Comparison of ENCODE assay signal across 1 cellular context in genomic region chr3:50267280-50267913, GRCh38.
TF ChIP-seq lines count a peak whose summit lies in the region.

No MANE protein-coding gene starts in this region.

TF ChIP-seq in HEK293, 187 proteins besides CTCF, POLR2A, EP300 and RAD21 (continued from another document and continues in another):
- TF ChIP-seq ZNF596 (tag by site-specific recombination; IDR thresholded peaks at IDR 0.05), result no peak
- TF ChIP-seq ZFHX2 (tag by site-specific recombination; conservative IDR thresholded peaks at IDR 0.05), result peak; percentile 84
- no peak for TF ChIP-seq TCF7L2 (IDR thresholded peaks at IDR 0.05; ENCODE audit: borderline replicate concordance, low read depth, low read length)
- no peak for TF ChIP-seq ZNF302 (tag by site-specific recombination; IDR thresholded peaks at IDR 0.05; ENCODE audit: low read depth)
- TF ChIP-seq ZNF776 (tag by site-specific recombination; IDR thresholded peaks at IDR 0.05; ENCODE audit: borderline replicate concordance), result no peak
- no peak for TF ChIP-seq ZNF350 (tag by site-specific recombination; IDR thresholded peaks at IDR 0.05)
- TF ChIP-seq, protein P1, sequence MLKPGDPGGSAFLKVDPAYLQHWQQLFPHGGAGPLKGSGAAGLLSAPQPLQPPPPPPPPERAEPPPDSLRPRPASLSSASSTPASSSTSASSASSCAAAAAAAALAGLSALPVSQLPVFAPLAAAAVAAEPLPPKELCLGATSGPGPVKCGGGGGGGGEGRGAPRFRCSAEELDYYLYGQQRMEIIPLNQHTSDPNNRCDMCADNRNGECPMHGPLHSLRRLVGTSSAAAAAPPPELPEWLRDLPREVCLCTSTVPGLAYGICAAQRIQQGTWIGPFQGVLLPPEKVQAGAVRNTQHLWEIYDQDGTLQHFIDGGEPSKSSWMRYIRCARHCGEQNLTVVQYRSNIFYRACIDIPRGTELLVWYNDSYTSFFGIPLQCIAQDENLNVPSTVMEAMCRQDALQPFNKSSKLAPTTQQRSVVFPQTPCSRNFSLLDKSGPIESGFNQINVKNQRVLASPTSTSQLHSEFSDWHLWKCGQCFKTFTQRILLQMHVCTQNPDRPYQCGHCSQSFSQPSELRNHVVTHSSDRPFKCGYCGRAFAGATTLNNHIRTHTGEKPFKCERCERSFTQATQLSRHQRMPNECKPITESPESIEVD (tag by site-specific recombination; IDR thresholded peaks at IDR 0.05), result no peak
- TF ChIP-seq SCRT2 (tag by site-specific recombination; IDR thresholded peaks at IDR 0.05), result peak; percentile 57; the same call in 1 of the 2 replicates
- no peak for TF ChIP-seq ZNF510 (tag by site-specific recombination; IDR thresholded peaks at IDR 0.05; ENCODE audit: insufficient replicate concordance)
- TF ChIP-seq ZNF394 (tag by site-specific recombination; IDR thresholded peaks at IDR 0.05; ENCODE audit: borderline replicate concordance), result no peak
- TF ChIP-seq KLF10 (tag by site-specific recombination; IDR thresholded peaks at IDR 0.05), result no peak
- TF ChIP-seq ZNF266 (tag by site-specific recombination; IDR thresholded peaks at IDR 0.05; ENCODE audit: low read depth), result no peak
- no peak for TF ChIP-seq OSR2 (tag by site-specific recombination; IDR thresholded peaks at IDR 0.05)
- TF ChIP-seq ZIC2 (tag by site-specific recombination; IDR thresholded peaks at IDR 0.05), result peak; percentile 93
- TF ChIP-seq ZNF624 (tag by site-specific recombination; IDR thresholded peaks at IDR 0.05), result no peak
- TF ChIP-seq MYNN (tag by site-specific recombination; IDR thresholded peaks at IDR 0.05; ENCODE audit: borderline replicate concordance), result no peak
- TF ChIP-seq INSM2 (tag by site-specific recombination; IDR thresholded peaks at IDR 0.05), result no peak
- no peak for TF ChIP-seq ZNF514 (tag by site-specific recombination; IDR thresholded peaks at IDR 0.05)
- TF ChIP-seq ZFP69B (tag by site-specific recombination; IDR thresholded peaks at IDR 0.05), result 0 out of 2 replicates have a peak, but pooled peaks have one; percentile 30
- TF ChIP-seq ZFP37 (tag by site-specific recombination; IDR thresholded peaks at IDR 0.05), result no peak
- TF ChIP-seq ZNF791 (tag by site-specific recombination; IDR thresholded peaks at IDR 0.05), result no peak
- TF ChIP-seq, protein P2, sequence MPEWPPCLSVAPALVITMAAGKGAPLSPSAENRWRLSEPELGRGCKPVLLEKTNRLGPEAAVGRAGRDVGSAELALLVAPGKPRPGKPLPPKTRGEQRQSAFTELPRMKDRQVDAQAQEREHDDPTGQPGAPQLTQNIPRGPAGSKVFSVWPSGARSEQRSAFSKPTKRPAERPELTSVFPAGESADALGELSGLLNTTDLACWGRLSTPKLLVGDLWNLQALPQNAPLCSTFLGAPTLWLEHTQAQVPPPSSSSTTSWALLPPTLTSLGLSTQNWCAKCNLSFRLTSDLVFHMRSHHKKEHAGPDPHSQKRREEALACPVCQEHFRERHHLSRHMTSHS (tag by site-specific recombination; IDR thresholded peaks at IDR 0.05), result no peak
- no peak for TF ChIP-seq ZNF184 (tag by site-specific recombination; IDR thresholded peaks at IDR 0.05)
- no peak for TF ChIP-seq ZFP3 (tag by site-specific recombination; IDR thresholded peaks at IDR 0.05; ENCODE audit: low read depth)
- no peak for TF ChIP-seq ZSCAN4 (tag by site-specific recombination; IDR thresholded peaks at IDR 0.05)
- TF ChIP-seq YY1 (tag by site-specific recombination; IDR thresholded peaks at IDR 0.05), result no peak
- no peak for TF ChIP-seq ZNF529 (tag by site-specific recombination; IDR thresholded peaks at IDR 0.05; ENCODE audit: insufficient replicate concordance)
- TF ChIP-seq ZNF777 (tag by site-specific recombination; IDR thresholded peaks at IDR 0.05; ENCODE audit: borderline replicate concordance), result no peak
- no peak for TF ChIP-seq ZNF560 (tag by site-specific recombination; IDR thresholded peaks at IDR 0.05; ENCODE audit: borderline replicate concordance)
- no peak for TF ChIP-seq ZNF416 (tag by site-specific recombination; IDR thresholded peaks at IDR 0.05)
- no peak for TF ChIP-seq KLF16 (tag by site-specific recombination; IDR thresholded peaks at IDR 0.05)
- no peak for TF ChIP-seq ZNF10 (tag by site-specific recombination; IDR thresholded peaks at IDR 0.05)
- no peak for TF ChIP-seq ZNF114 (tag by site-specific recombination; IDR thresholded peaks at IDR 0.05)
- no peak for TF ChIP-seq ZNF248 (tag by site-specific recombination; IDR thresholded peaks at IDR 0.05)
- no peak for TF ChIP-seq ZNF155 (tag by site-specific recombination; IDR thresholded peaks at IDR 0.05)
- TF ChIP-seq HOXD13 (CRISPR knock-in tag; IDR thresholded peaks at IDR 0.05; ENCODE audit: borderline replicate concordance), result no peak
- TF ChIP-seq SETDB1 (IDR thresholded peaks at IDR 0.05; ENCODE audit: insufficient read length, low read length), result no peak
- TF ChIP-seq ZNF645 (tag by site-specific recombination; IDR thresholded peaks at IDR 0.05), result no peak
- TF ChIP-seq, protein P3, sequence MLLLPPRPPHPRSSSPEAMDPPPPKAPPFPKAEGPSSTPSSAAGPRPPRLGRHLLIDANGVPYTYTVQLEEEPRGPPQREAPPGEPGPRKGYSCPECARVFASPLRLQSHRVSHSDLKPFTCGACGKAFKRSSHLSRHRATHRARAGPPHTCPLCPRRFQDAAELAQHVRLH (tag by site-specific recombination; IDR thresholded peaks at IDR 0.05), result no peak
- TF ChIP-seq ZNF19 (tag by site-specific recombination; IDR thresholded peaks at IDR 0.05; ENCODE audit: low read depth), result no peak
- no peak for TF ChIP-seq ZNF747 (tag by site-specific recombination; IDR thresholded peaks at IDR 0.05)
- peak; percentile 88 for TF ChIP-seq GLIS1 (tag by site-specific recombination; IDR thresholded peaks at IDR 0.05)
- TF ChIP-seq ZNF558 (tag by site-specific recombination; IDR thresholded peaks at IDR 0.05), result no peak
- no peak for TF ChIP-seq ZNF521 (tag by site-specific recombination; IDR thresholded peaks at IDR 0.05)
- TF ChIP-seq RBAK (tag by site-specific recombination; IDR thresholded peaks at IDR 0.05), result no peak
- no peak for TF ChIP-seq SCRT1 (tag by site-specific recombination; IDR thresholded peaks at IDR 0.05; ENCODE audit: borderline replicate concordance)
- no peak for TF ChIP-seq ZNF76 (tag by site-specific recombination; IDR thresholded peaks at IDR 0.05; ENCODE audit: borderline replicate concordance, low read depth)
- TF ChIP-seq WT1 (tag by site-specific recombination; IDR thresholded peaks at IDR 0.05), result no peak
- TF ChIP-seq ZNF175 (tag by site-specific recombination; IDR thresholded peaks at IDR 0.05), result no peak
- TF ChIP-seq, protein P4, sequence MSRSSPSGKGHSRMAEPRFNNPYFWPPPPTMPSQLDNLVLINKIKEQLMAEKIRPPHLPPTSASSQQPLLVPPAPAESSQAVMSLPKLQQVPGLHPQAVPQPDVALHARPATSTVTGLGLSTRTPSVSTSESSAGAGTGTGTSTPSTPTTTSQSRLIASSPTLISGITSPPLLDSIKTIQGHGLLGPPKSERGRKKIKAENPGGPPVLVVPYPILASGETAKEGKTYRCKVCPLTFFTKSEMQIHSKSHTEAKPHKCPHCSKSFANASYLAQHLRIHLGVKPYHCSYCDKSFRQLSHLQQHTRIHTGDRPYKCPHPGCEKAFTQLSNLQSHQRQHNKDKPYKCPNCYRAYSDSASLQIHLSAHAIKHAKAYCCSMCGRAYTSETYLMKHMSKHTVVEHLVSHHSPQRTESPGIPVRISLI (tag by site-specific recombination; IDR thresholded peaks at IDR 0.05), result no peak
- TF ChIP-seq ZSCAN30 (tag by site-specific recombination; IDR thresholded peaks at IDR 0.05), result no peak
- TF ChIP-seq ZNF140 (tag by site-specific recombination; IDR thresholded peaks at IDR 0.05), result no peak
- TF ChIP-seq ZNF561 (tag by site-specific recombination; IDR thresholded peaks at IDR 0.05; ENCODE audit: borderline replicate concordance), result no peak
- TF ChIP-seq ZNF830 (tag by site-specific recombination; IDR thresholded peaks at IDR 0.05; ENCODE audit: low read depth), result no peak
- TF ChIP-seq, protein P5, sequence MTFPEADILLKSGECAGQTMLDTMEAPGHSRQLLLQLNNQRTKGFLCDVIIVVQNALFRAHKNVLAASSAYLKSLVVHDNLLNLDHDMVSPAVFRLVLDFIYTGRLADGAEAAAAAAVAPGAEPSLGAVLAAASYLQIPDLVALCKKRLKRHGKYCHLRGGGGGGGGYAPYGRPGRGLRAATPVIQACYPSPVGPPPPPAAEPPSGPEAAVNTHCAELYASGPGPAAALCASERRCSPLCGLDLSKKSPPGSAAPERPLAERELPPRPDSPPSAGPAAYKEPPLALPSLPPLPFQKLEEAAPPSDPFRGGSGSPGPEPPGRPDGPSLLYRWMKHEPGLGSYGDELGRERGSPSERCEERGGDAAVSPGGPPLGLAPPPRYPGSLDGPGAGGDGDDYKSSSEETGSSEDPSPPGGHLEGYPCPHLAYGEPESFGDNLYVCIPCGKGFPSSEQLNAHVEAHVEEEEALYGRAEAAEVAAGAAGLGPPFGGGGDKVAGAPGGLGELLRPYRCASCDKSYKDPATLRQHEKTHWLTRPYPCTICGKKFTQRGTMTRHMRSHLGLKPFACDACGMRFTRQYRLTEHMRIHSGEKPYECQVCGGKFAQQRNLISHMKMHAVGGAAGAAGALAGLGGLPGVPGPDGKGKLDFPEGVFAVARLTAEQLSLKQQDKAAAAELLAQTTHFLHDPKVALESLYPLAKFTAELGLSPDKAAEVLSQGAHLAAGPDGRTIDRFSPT (tag by site-specific recombination; IDR thresholded peaks at IDR 0.05), result 0 out of 2 replicates have a peak, but pooled peaks have one; percentile 26
- no peak for TF ChIP-seq BCL11B (tag by site-specific recombination; IDR thresholded peaks at IDR 0.05; ENCODE audit: low read depth)
- TF ChIP-seq ZNF626 (tag by site-specific recombination; IDR thresholded peaks at IDR 0.05), result no peak
- no peak for TF ChIP-seq ZXDB (tag by site-specific recombination; IDR thresholded peaks at IDR 0.05)
- TF ChIP-seq GLIS2 (tag by site-specific recombination; IDR thresholded peaks at IDR 0.05), result peak; percentile 65
- TF ChIP-seq ZBTB7A (tag by site-specific recombination; IDR thresholded peaks at IDR 0.05; ENCODE audit: low read depth), result no peak
- no peak for TF ChIP-seq MZF1 (tag by site-specific recombination; IDR thresholded peaks at IDR 0.05; ENCODE audit: borderline replicate concordance)
